In genomic region chr6:166615059-166615770, GRCh38 we compare ENCODE assay signal across 1 cellular context.
TF ChIP-seq lines count a peak whose summit lies in the region.

No MANE protein-coding gene starts in this region.

TF ChIP-seq in HepG2, 621 proteins besides CTCF, POLR2A, EP300 and RAD21 (continued from another document):
- TF ChIP-seq, protein P1, sequence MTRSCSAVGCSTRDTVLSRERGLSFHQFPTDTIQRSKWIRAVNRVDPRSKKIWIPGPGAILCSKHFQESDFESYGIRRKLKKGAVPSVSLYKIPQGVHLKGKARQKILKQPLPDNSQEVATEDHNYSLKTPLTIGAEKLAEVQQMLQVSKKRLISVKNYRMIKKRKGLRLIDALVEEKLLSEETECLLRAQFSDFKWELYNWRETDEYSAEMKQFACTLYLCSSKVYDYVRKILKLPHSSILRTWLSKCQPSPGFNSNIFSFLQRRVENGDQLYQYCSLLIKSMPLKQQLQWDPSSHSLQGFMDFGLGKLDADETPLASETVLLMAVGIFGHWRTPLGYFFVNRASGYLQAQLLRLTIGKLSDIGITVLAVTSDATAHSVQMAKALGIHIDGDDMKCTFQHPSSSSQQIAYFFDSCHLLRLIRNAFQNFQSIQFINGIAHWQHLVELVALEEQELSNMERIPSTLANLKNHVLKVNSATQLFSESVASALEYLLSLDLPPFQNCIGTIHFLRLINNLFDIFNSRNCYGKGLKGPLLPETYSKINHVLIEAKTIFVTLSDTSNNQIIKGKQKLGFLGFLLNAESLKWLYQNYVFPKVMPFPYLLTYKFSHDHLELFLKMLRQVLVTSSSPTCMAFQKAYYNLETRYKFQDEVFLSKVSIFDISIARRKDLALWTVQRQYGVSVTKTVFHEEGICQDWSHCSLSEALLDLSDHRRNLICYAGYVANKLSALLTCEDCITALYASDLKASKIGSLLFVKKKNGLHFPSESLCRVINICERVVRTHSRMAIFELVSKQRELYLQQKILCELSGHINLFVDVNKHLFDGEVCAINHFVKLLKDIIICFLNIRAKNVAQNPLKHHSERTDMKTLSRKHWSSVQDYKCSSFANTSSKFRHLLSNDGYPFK (CRISPR knock-in tag; IDR thresholded peaks at IDR 0.05; ENCODE audit: borderline replicate concordance): no peak
- TF ChIP-seq, protein P2, sequence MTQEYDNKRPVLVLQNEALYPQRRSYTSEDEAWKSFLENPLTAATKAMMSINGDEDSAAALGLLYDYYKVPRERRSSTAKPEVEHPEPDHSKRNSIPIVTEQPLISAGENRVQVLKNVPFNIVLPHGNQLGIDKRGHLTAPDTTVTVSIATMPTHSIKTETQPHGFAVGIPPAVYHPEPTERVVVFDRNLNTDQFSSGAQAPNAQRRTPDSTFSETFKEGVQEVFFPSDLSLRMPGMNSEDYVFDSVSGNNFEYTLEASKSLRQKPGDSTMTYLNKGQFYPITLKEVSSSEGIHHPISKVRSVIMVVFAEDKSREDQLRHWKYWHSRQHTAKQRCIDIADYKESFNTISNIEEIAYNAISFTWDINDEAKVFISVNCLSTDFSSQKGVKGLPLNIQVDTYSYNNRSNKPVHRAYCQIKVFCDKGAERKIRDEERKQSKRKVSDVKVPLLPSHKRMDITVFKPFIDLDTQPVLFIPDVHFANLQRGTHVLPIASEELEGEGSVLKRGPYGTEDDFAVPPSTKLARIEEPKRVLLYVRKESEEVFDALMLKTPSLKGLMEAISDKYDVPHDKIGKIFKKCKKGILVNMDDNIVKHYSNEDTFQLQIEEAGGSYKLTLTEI (CRISPR knock-in tag; conservative IDR thresholded peaks at IDR 0.05): no peak
